11 cellular contexts compared by ENCODE assay signal in the genomic region with DNA sequence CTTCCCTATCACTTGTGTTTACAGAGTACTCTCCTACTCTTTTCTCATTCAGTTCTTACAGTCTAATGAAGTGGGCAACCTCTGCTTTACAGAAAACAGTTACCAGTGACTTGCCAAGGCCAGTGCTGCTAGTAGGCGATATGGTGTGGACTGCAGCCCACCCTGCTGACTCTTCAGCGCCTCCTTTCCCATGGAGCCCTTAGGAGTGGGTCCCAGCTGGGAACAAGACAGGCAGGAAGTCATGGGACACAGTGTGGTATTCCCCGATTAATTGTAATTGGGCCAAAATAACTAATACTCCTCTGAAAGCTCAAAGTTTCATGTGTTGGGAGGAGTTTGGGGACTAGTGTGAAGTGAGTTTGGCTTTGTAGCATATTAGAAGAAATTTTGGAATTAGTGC.
DNase-seq lines count a peak whose midpoint lies in the region; ATAC-seq, FAIRE-seq and TF ChIP-seq lines count a peak whose summit lies in the region.
"Had no signal": no experiment of that assay in that cellular context is flagged by ENCODE, and none has a peak within 500 bp of the region (broad histone marks: within the 10 kb centered on the region; RNA-seq: fewer than 3 reads in every experiment).

No MANE protein-coding gene starts in this region.

- H3K4me1 ChIP-seq in liver (ENCODE audit: control insufficient read depth in 4 of 4, insufficient read depth in 4 of 4, low read length in 3 of 4) (peaks cover 27 to 71% (median 68%) of the 10 kb centered on the region in 4 donors), suprapubic skin (peaks cover 90% of the 10 kb centered on the region)

- H3K4me3 ChIP-seq in brain microvascular endothelial cell (ENCODE audit: low read depth, low read length) (no peak overlapping the region), liver (ENCODE audit: low read depth in 1 of 3, low read length in 3 of 3) (no peak overlapping the region), suprapubic skin (no peak overlapping the region)

- H3K27me3 ChIP-seq in brain microvascular endothelial cell (replicated peaks) (no peaks in the 10 kb centered on the region), liver (ENCODE audit: control insufficient read depth in 4 of 4, insufficient read depth in 4 of 4, low read length in 3 of 4) (no peaks in the 10 kb centered on the region), suprapubic skin (no peaks in the 10 kb centered on the region)

- 38% methylated on average over 3 of the region's 3 CpGs for WGBS in liver
- WGBS in suprapubic skin: 25% methylated on average over 3 of the region's 3 CpGs

- no peaks in the 10 kb centered on the region for H3K9me3 ChIP-seq in liver (ENCODE audit: control insufficient read depth in 4 of 4, low read length in 3 of 4)
- no peaks in the 10 kb centered on the region for H3K9me3 ChIP-seq in suprapubic skin

- H3K4me3 Mint-ChIP-seq in T-helper 1 cell treated with Interleukin-12 subunit alpha and Interleukin-12 subunit beta and Interleukin-4 antibody, amounts not matched to agents 30 μg/mL and 1 μg/mL, for 36 hours: peak overlapping the region; percentile 18

- no peak for TF ChIP-seq POLR2A in suprapubic skin (IDR thresholded peaks at IDR 0.05)

- no peak for FAIRE-seq in HTR-8/SVneo (lab: Jason Lieb, UNC)

- ATAC-seq in GM19351 (IDR thresholded peaks at IDR 0.05; ENCODE audit: unreplicated experiment) (no peak), HG02642 (IDR thresholded peaks at IDR 0.05; ENCODE audit: poor library complexity, unreplicated experiment) (no peak)
- ATAC-seq: activated CD4-positive, CD25-positive, alpha-beta regulatory T cell treated with anti-CD3 and anti-CD28 coated beads, Interleukin-2, amount 50 U/mL, for 24 hours had no signal

- no peaks in the 10 kb centered on the region for H3K27me3 Mint-ChIP-seq in T-helper 1 cell treated with Interleukin-12 subunit alpha and Interleukin-12 subunit beta and Interleukin-4 antibody, amounts not matched to agents 30 μg/mL and 1 μg/mL, for 36 hours (ENCODE audit: low read depth)

- peak overlapping the region in 1 of 2 donors; percentile 52 for H3K9ac ChIP-seq in liver (ENCODE audit: low read depth in 1 of 2, low read length in 2 of 2)

- in situ Hi-C loops in brain microvascular endothelial cell (cut with HindIII; ENCODE audit: low pct_ligation_motif_present, low sequenced_read_pairs): no loop called here

- TF ChIP-seq RAD21 in liver (IDR thresholded peaks at IDR 0.05): peak in 1 of 2 donors; percentile 34

- DNase-seq in T-helper 1 cell (no peak), brain microvascular endothelial cell (peak; percentile 35), suprapubic skin (ENCODE audit: low spot score in 2 of 2) (no peak), HTR-8/SVneo (ENCODE audit: insufficient read length, low spot score) (no peak)
- DNase-seq: cerebellar nuclear complex had no signal

- no peak for TF ChIP-seq EP300 in suprapubic skin (IDR thresholded peaks at IDR 0.05)

- TF ChIP-seq CTCF in brain microvascular endothelial cell (IDR thresholded peaks at IDR 0.05; ENCODE audit: low read depth, low read length, missing control alignments): peak; percentile 23
- TF ChIP-seq CTCF in liver (IDR thresholded peaks at IDR 0.05; ENCODE audit: low read depth, low read length, missing input control): no peak
- TF ChIP-seq CTCF in suprapubic skin (IDR thresholded peaks at IDR 0.05): no peak

- H3K27ac ChIP-seq in brain microvascular endothelial cell (peak overlapping the region; percentile 62), liver (ENCODE audit: low read depth in 1 of 2, low read length in 2 of 2) (peak overlapping the region; percentile 85), suprapubic skin (peak overlapping the region; percentile 79)
- H3K27ac ChIP-seq: 22Rv1 had no signal

- H3K27ac Mint-ChIP-seq in T-helper 1 cell treated with Interleukin-12 subunit alpha and Interleukin-12 subunit beta and Interleukin-4 antibody, amounts not matched to agents 30 μg/mL and 1 μg/mL, for 36 hours: peak overlapping the region; percentile 62

- H3K9me3 Mint-ChIP-seq in T-helper 1 cell treated with Interleukin-12 subunit alpha and Interleukin-12 subunit beta and Interleukin-4 antibody, amounts not matched to agents 30 μg/mL and 1 μg/mL, for 36 hours: no peaks in the 10 kb centered on the region

- peaks cover 34% of the 10 kb centered on the region for H3K36me3 Mint-ChIP-seq in T-helper 1 cell treated with Interleukin-12 subunit alpha and Interleukin-12 subunit beta and Interleukin-4 antibody, amounts not matched to agents 30 μg/mL and 1 μg/mL, for 36 hours (ENCODE audit: low read depth)

- H3K4me1 Mint-ChIP-seq in T-helper 1 cell treated with Interleukin-12 subunit alpha and Interleukin-12 subunit beta and Interleukin-4 antibody, amounts not matched to agents 30 μg/mL and 1 μg/mL, for 36 hours (ENCODE audit: low read depth): peaks cover 85% of the 10 kb centered on the region

- H3K36me3 ChIP-seq in brain microvascular endothelial cell (replicated peaks) (peaks cover 25% of the 10 kb centered on the region), liver (ENCODE audit: control insufficient read depth in 4 of 4, insufficient read depth in 3 of 4, low read depth in 1 of 4, low read length in 3 of 4) (peaks cover 0 to 3% (median 0%) of the 10 kb centered on the region in 4 donors), suprapubic skin (no peaks in the 10 kb centered on the region)

TF ChIP-seq in liver, 16 proteins besides CTCF, POLR2A, EP300 and RAD21:
- TF ChIP-seq HNF4G (IDR thresholded peaks at IDR 0.05) (no peak), JUND (IDR thresholded peaks at IDR 0.05) (peak in 1 of 2 donors; percentile 14), MAX (IDR thresholded peaks at IDR 0.05) (peak; percentile 54), HNF4A (conservative IDR thresholded peaks at IDR 0.05) (peak; percentile 40 to 47), SP1 (IDR thresholded peaks at IDR 0.05) (peak; percentile 35), REST (IDR thresholded peaks at IDR 0.05) (peak; percentile 13)
